In genomic region chr3:184811999-184812844, GRCh38 we compare ENCODE assay signal across 8 cellular contexts. TPM values are rescaled to one million over a fixed set of nuclear protein-coding genes. Genes with fewer than 3 reads are reported as not detected.
DNase-seq lines count a peak whose midpoint lies in the region; TF ChIP-seq lines count a peak whose summit lies in the region.

Gene VPS8, plus strand, starts transcription at chr3:184812166. Its CDS starts 12,467 bp downstream, at chr3:184824633.

- H3K79me2 ChIP-seq in Loucy (ENCODE audit: insufficient read depth, low read length) (peaks cover 31% of the 10 kb centered on the region), neural cell (replicated peaks; ENCODE audit: insufficient read depth, low read length) (peaks cover 20% of the 10 kb centered on the region)

- H3K36me3 ChIP-seq in H7 (replicated peaks; ENCODE audit: control insufficient read depth, insufficient read depth, low read length) (no peaks in the 10 kb centered on the region), Loucy (ENCODE audit: insufficient read depth, low read length) (no peaks in the 10 kb centered on the region), neural cell (ENCODE audit: insufficient read depth, low read length) (no peaks in the 10 kb centered on the region), stomach (peaks cover 0 to 15% (median 10%) of the 10 kb centered on the region in 4 donors)

- H2AFZ ChIP-seq in Loucy (ENCODE audit: low read length) (peak within 1 kb of the TSS; percentile 91), neural cell (ENCODE audit: low read depth, low read length) (peak within 1 kb of the TSS; percentile 92)

- no peaks in the 10 kb centered on the region for H4K20me1 ChIP-seq in Loucy (ENCODE audit: insufficient read depth, low read length, poor library complexity, severe bottlenecking)
- no peaks in the 10 kb centered on the region for H4K20me1 ChIP-seq in neural cell (ENCODE audit: insufficient read depth)

- peak within 1 kb of the TSS; percentile 91 for H3K4me3 ChIP-seq in H7 (ENCODE audit: insufficient read depth, low read depth, low read length)
- H3K4me3 ChIP-seq in Loucy (ENCODE audit: low read length, poor library complexity, severe bottlenecking) = peak within 1 kb of the TSS; percentile 99
- H3K4me3 ChIP-seq in neural cell (ENCODE audit: low read length) = peak within 1 kb of the TSS; percentile 86
- peak within 1 kb of the TSS; percentile 75 to 90 (median 82) for H3K4me3 ChIP-seq in stomach

- H3K4me1 ChIP-seq in Loucy (ENCODE audit: insufficient read depth, low read length, poor library complexity, severe bottlenecking) (peaks cover 55% of the 10 kb centered on the region), stomach (peaks cover 10 to 35% (median 19%) of the 10 kb centered on the region in 4 donors)

- H3K9me2 ChIP-seq in Loucy (replicated peaks; ENCODE audit: low read depth, low read length) = no peaks in the 10 kb centered on the region
- H3K9me2 ChIP-seq in neural cell (ENCODE audit: insufficient read depth, low read length) = no peaks in the 10 kb centered on the region

- TF ChIP-seq RAD21 in neural cell (conservative IDR thresholded peaks at IDR 0.05) = peak; percentile 53

- DNase-seq in G401 (ENCODE audit: low spot score) = peak; percentile 96
- DNase-seq in H7 = peak; percentile 94
- DNase-seq in activated effector memory CD4-positive, alpha-beta T cell treated with Interleukin-2 at 50 U/mL for 16 hours = peak; percentile 95
- peak; percentile 95 for DNase-seq in fibroblast of the conjunctiva (ENCODE audit: low read depth)
- DNase-seq in stomach = peak; percentile 97

- H3F3A ChIP-seq in Loucy (ENCODE audit: low read depth) (no peaks in the 10 kb centered on the region; the same call in 1 of the 2 replicates), neural cell (ENCODE audit: insufficient read depth, low read length, poor library complexity, severe bottlenecking) (no peaks in the 10 kb centered on the region)

- TF ChIP-seq POLR2A in Raji (IDR thresholded peaks at IDR 0.05; ENCODE audit: insufficient read depth, low read depth, low read length) (peak; percentile 90), stomach (IDR thresholded peaks at IDR 0.05) (peak in 2 of 4 donors; percentile 33 to 65)

- peak within 1 kb of the TSS; percentile 95 for H3K4me2 ChIP-seq in Loucy (ENCODE audit: low read depth, low read length, poor library complexity, severe bottlenecking)
- peak within 1 kb of the TSS; percentile 75 for H3K4me2 ChIP-seq in neural cell (ENCODE audit: low read length)

- in situ Hi-C loops in G401 (cut with HindIII; ENCODE audit: low sequenced_read_pairs) = no loop called here

- H3K9me3 ChIP-seq in Loucy (ENCODE audit: insufficient read depth, low read depth, low read length) = no peaks in the 10 kb centered on the region
- no peaks in the 10 kb centered on the region for H3K9me3 ChIP-seq in neural cell (ENCODE audit: low read length)
- H3K9me3 ChIP-seq in stomach = no peaks in the 10 kb centered on the region

- intact Hi-C loops in stomach (cut with DNase I; ENCODE audit: low total_unique reads) = no loop called here

- H3K27ac ChIP-seq in neural cell (ENCODE audit: low read length) (peak within 1 kb of the TSS; percentile 68), stomach (peak within 1 kb of the TSS; percentile 82 to 93 (median 87))

- TF ChIP-seq CTCF in Loucy (conservative IDR thresholded peaks at IDR 0.05; ENCODE audit: low read length) (peak; percentile 30), neural cell (IDR thresholded peaks at IDR 0.05; ENCODE audit: poor library complexity, severe bottlenecking) (peak; percentile 95), stomach (IDR thresholded peaks at IDR 0.05) (peak in 5 of 7 experiments; percentile 41 to 94 (median 80))

- WGBS in stomach, 5 donors = 0 to 1% (median 0%) methylated on average over 46 to 62 of the region's 62 CpGs

- peak within 1 kb of the TSS; percentile 89 for H3K9ac ChIP-seq in Loucy (ENCODE audit: low read depth, low read length, poor library complexity, severe bottlenecking)
- H3K9ac ChIP-seq in neural cell (ENCODE audit: low read length) = peak within 1 kb of the TSS; percentile 81

- H3K27me3 ChIP-seq in H7 (ENCODE audit: control insufficient read depth, insufficient read depth, low read length) = peaks cover 8% of the 10 kb centered on the region; the same call in 1 of the 2 replicates
- no peaks in the 10 kb centered on the region for H3K27me3 ChIP-seq in Loucy (ENCODE audit: insufficient read depth, low read length, poor library complexity, severe bottlenecking)
- H3K27me3 ChIP-seq in neural cell (ENCODE audit: insufficient read depth, low read depth, low read length) = no peaks in the 10 kb centered on the region
- no peaks in the 10 kb centered on the region for H3K27me3 ChIP-seq in stomach

- TF ChIP-seq EP300 in neural cell (conservative IDR thresholded peaks at IDR 0.05; ENCODE audit: poor library complexity, severe bottlenecking) = no peak
- TF ChIP-seq EP300 in stomach (IDR thresholded peaks at IDR 0.05) = no peak

TF ChIP-seq in neural cell, 6 proteins besides CTCF, POLR2A, EP300 and RAD21:
- peak; percentile 95 for TF ChIP-seq POLR2AphosphoS5 (IDR thresholded peaks at IDR 0.05)
- peak; percentile 69 for TF ChIP-seq TAF1 (IDR thresholded peaks at IDR 0.05; ENCODE audit: low read depth)
- peak; percentile 68 for TF ChIP-seq REST (IDR thresholded peaks at IDR 0.05; ENCODE audit: borderline replicate concordance)
- TF ChIP-seq EZH2 (IDR thresholded peaks at IDR 0.05; ENCODE audit: borderline replicate concordance, insufficient read depth, low read length, poor library complexity, severe bottlenecking) = no peak
- peak; percentile 75 for TF ChIP-seq MXI1 (conservative IDR thresholded peaks at IDR 0.05; ENCODE audit: poor library complexity, severe bottlenecking)
- peak; percentile 62 for TF ChIP-seq SMC3 (conservative IDR thresholded peaks at IDR 0.05; ENCODE audit: poor library complexity)

RNA-seq across cellular contexts. Expression of gene VPS8, which starts in this region (rescaled TPM):
- 38.4 and 59.3 TPM in 2 replicates for total RNA-seq in G401 (2014; rRNA removed; shearing (Covaris generic))
- total RNA-seq in H7 (2014; rRNA removed; shearing (Covaris generic)) = 20.3 and 33.4 TPM in 2 replicates
- polyA plus RNA-seq in neural cell (146 TPM in 2 replicates), stomach (10 to 100 TPM in 2 of 3 donors, 1 to 10 TPM in 1; 7.5 to 11.9 (median 10.1) TPM)
- polyA minus RNA-seq in neural cell = 199 and 201 TPM in 2 replicates
- 100 to 1,000 TPM in 1 of 5 donors, 10 to 100 TPM in 4; 34.8 to 126 (median 48.1) TPM for total RNA-seq in stomach

Comparison
In these comparisons a context has a peak if more than half of its experiments do, and no peak if none do; other contexts are left out.
1. Peak in every context shown above with its lines: DNase-seq, H3K4me3 ChIP-seq and H3K27ac ChIP-seq.
2. RNA of gene VPS8 (polyA plus RNA-seq): 146 TPM in neural cell; 7.5 to 11.9 TPM in stomach; every median in the first group is over 10 times any median in the second.
3. CTCF ChIP-seq: peak in every context shown above with its lines; median percentile 95 in neural cell; 80 in stomach; 30 in Loucy.